In genomic region chr10:91090761-91091529, GRCh38 we compare ENCODE assay signal across 12 cellular contexts.
DNase-seq lines count a peak whose midpoint lies in the region; ATAC-seq and TF ChIP-seq lines count a peak whose summit lies in the region.
"Had no signal": no experiment of that assay in that cellular context is flagged by ENCODE, and none has a peak within 500 bp of the region (broad histone marks: within the 10 kb centered on the region; RNA-seq: fewer than 3 reads in every experiment).

No MANE protein-coding gene starts in this region.

- H3K9me3 ChIP-seq in HAP-1 (no peaks in the 10 kb centered on the region), adipocyte (ENCODE audit: control insufficient read depth, low read length) (peaks cover 7% of the 10 kb centered on the region), liver (ENCODE audit: control insufficient read depth in 4 of 4, low read length in 3 of 4) (no peaks in the 10 kb centered on the region), body of pancreas (no peaks in the 10 kb centered on the region)
- H3K9me3 ChIP-seq: psoas muscle had no signal

- TF ChIP-seq CTCF in liver (IDR thresholded peaks at IDR 0.05; ENCODE audit: low read depth, low read length, missing input control), result peak; percentile 19
- TF ChIP-seq CTCF in WTC11 (IDR thresholded peaks at IDR 0.05), result no peak
- TF ChIP-seq CTCF in body of pancreas (IDR thresholded peaks at IDR 0.05), result no peak

- H3K27ac Mint-ChIP-seq in WTC11, result no peak overlapping the region
- H3K27ac Mint-ChIP-seq: activated CD4-positive, alpha-beta memory T cell treated with anti-CD3 and anti-CD28 coated beads, Interleukin-2, amount 10 ng/mL, durations not matched to agents 7 days and 5 days; stimulated activated naive CD8-positive, alpha-beta T cell treated with anti-CD3 and anti-CD28 coated beads, Interleukin-15, amount 100 ng/mL, for 72 hours had no signal

- POLR2A ChIA-PET in WTC11 (lab: Charles Lee), result interaction anchor here (0.7 kb wide), 1 partner anchor 35 kb away, joined by 3 read pairs; no protein-coding TSS in a partner anchor

- in situ Hi-C loops in HAP-1 (cut with MboI; ENCODE audit: low sequenced_read_pairs), result no loop called here

- no peaks in the 10 kb centered on the region for H3K4me1 Mint-ChIP-seq in WTC11

- H3K4me1 ChIP-seq in HAP-1 (peaks cover 13% of the 10 kb centered on the region), adipocyte (ENCODE audit: control insufficient read depth, insufficient read depth, low read length) (peaks cover 12% of the 10 kb centered on the region), liver (ENCODE audit: control insufficient read depth in 4 of 4, insufficient read depth in 4 of 4, low read length in 3 of 4) (peaks cover 0 to 22% (median 12%) of the 10 kb centered on the region in 4 donors), body of pancreas (no peaks in the 10 kb centered on the region)

- DNase-seq in EH (ENCODE audit: low read depth), result peak; percentile 35
- DNase-seq in HAP-1 (ENCODE audit: low spot score in 2 of 2), result peak; percentile 56 to 83
- peak; percentile 55 for DNase-seq in adipocyte (ENCODE audit: low read depth)
- no peak for DNase-seq in pons (ENCODE audit: low spot score)
- no peak for DNase-seq in WTC11 (ENCODE audit: low spot score)
- no peak for DNase-seq in body of pancreas
- DNase-seq: activated CD4-positive, alpha-beta memory T cell treated with anti-CD3 and anti-CD28 coated beads, Interleukin-2, amount 10 ng/mL, durations not matched to agents 7 days and 5 days; psoas muscle; stimulated activated naive CD8-positive, alpha-beta T cell treated with anti-CD3 and anti-CD28 coated beads, Interleukin-15, amount 100 ng/mL, for 72 hours had no signal

- WGBS in liver, result 80% methylated on average over 5 of the region's 5 CpGs
- WGBS in body of pancreas, 2 donors, result 71 to 80% methylated on average over 5 of the region's 5 CpGs

- H3K9me3 Mint-ChIP-seq in WTC11, result peaks cover 49% of the 10 kb centered on the region

- H3K9ac ChIP-seq in adipocyte (ENCODE audit: low read length) (no peak overlapping the region), liver (ENCODE audit: low read depth in 1 of 2, low read length in 2 of 2) (no peak overlapping the region)

- H3K4me3 ChIP-seq in HAP-1 (no peak overlapping the region), adipocyte (ENCODE audit: low read length) (no peak overlapping the region), liver (ENCODE audit: low read depth in 1 of 3, low read length in 3 of 3) (no peak overlapping the region), body of pancreas (no peak overlapping the region)
- H3K4me3 ChIP-seq: psoas muscle had no signal

- no peak for TF ChIP-seq POLR2A in body of pancreas (IDR thresholded peaks at IDR 0.05)

- ATAC-seq in GM21825 (IDR thresholded peaks at IDR 0.05; ENCODE audit: unreplicated experiment), result no peak
- ATAC-seq in WTC11, result no peak
- no peak for ATAC-seq in body of pancreas
- ATAC-seq: psoas muscle; stimulated activated naive CD8-positive, alpha-beta T cell treated with anti-CD3 and anti-CD28 coated beads, Interleukin-15, amount 100 ng/mL, for 72 hours had no signal

- CTCF ChIA-PET in WTC11 (lab: Charles Lee), result interaction anchor here (1.2 kb wide), 2 partner anchors 44 to 208 kb away, joined by 3 to 5 read pairs; no protein-coding TSS in a partner anchor

- intact Hi-C loops in body of pancreas (cut with DNase I), result no loop called here

- peaks cover 18% of the 10 kb centered on the region for H3K36me3 Mint-ChIP-seq in WTC11

- H3K27ac ChIP-seq in liver (ENCODE audit: low read depth in 1 of 2, low read length in 2 of 2) (no peak overlapping the region), body of pancreas (no peak overlapping the region)
- H3K27ac ChIP-seq: HL-60, psoas muscle had no signal

- peaks cover 7% of the 10 kb centered on the region for H3K27me3 Mint-ChIP-seq in WTC11 (ENCODE audit: low read depth)
- H3K27me3 Mint-ChIP-seq: activated CD4-positive, alpha-beta memory T cell treated with anti-CD3 and anti-CD28 coated beads, Interleukin-2, amount 10 ng/mL, durations not matched to agents 7 days and 5 days; stimulated activated naive CD8-positive, alpha-beta T cell treated with anti-CD3 and anti-CD28 coated beads, Interleukin-15, amount 100 ng/mL, for 72 hours had no signal

- peak; percentile 37 to 71 for TF ChIP-seq RAD21 in liver (IDR thresholded peaks at IDR 0.05)

- H3K4me3 Mint-ChIP-seq in WTC11, result no peak overlapping the region
- H3K4me3 Mint-ChIP-seq: activated CD4-positive, alpha-beta memory T cell treated with anti-CD3 and anti-CD28 coated beads, Interleukin-2, amount 10 ng/mL, durations not matched to agents 7 days and 5 days; stimulated activated naive CD8-positive, alpha-beta T cell treated with anti-CD3 and anti-CD28 coated beads, Interleukin-15, amount 100 ng/mL, for 72 hours had no signal

- H3K27me3 ChIP-seq in HAP-1 (ENCODE audit: low read depth), result no peaks in the 10 kb centered on the region
- H3K27me3 ChIP-seq in adipocyte (replicated peaks; ENCODE audit: control insufficient read depth, insufficient read depth, low read length), result no peaks in the 10 kb centered on the region
- H3K27me3 ChIP-seq in liver (ENCODE audit: control insufficient read depth in 4 of 4, insufficient read depth in 4 of 4, low read length in 3 of 4), result no peaks in the 10 kb centered on the region
- no peaks in the 10 kb centered on the region for H3K27me3 ChIP-seq in body of pancreas

- no peaks in the 10 kb centered on the region for H3K36me3 ChIP-seq in HAP-1 (replicated peaks)
- no peaks in the 10 kb centered on the region for H3K36me3 ChIP-seq in adipocyte (ENCODE audit: control insufficient read depth, insufficient read depth, low read length, severe bottlenecking)
- H3K36me3 ChIP-seq in liver (ENCODE audit: control insufficient read depth in 4 of 4, insufficient read depth in 3 of 4, low read depth in 1 of 4, low read length in 3 of 4), result no peaks in the 10 kb centered on the region
- no peaks in the 10 kb centered on the region for H3K36me3 ChIP-seq in body of pancreas (replicated peaks in 1 of 2; ENCODE audit: insufficient read depth in 1 of 2, low read depth in 2 of 2)

TF ChIP-seq in liver, 16 proteins besides CTCF, POLR2A, EP300 and RAD21 (continues in another document):
- TF ChIP-seq NR2F2 (IDR thresholded peaks at IDR 0.05), result no peak
- TF ChIP-seq FOXA2 (IDR thresholded peaks at IDR 0.05), result no peak
- TF ChIP-seq REST (IDR thresholded peaks at IDR 0.05), result no peak
- TF ChIP-seq TAF1 (conservative IDR thresholded peaks at IDR 0.05), result no peak
- no peak for TF ChIP-seq FOXA1 (IDR thresholded peaks at IDR 0.05)
- TF ChIP-seq JUND (IDR thresholded peaks at IDR 0.05), result no peak
- no peak for TF ChIP-seq EGR1 (IDR thresholded peaks at IDR 0.05; ENCODE audit: low read depth in 2 of 2)

TF ChIP-seq in WTC11, 78 proteins besides CTCF, POLR2A, EP300 and RAD21 (continues in another document):
- TF ChIP-seq, protein P1, sequence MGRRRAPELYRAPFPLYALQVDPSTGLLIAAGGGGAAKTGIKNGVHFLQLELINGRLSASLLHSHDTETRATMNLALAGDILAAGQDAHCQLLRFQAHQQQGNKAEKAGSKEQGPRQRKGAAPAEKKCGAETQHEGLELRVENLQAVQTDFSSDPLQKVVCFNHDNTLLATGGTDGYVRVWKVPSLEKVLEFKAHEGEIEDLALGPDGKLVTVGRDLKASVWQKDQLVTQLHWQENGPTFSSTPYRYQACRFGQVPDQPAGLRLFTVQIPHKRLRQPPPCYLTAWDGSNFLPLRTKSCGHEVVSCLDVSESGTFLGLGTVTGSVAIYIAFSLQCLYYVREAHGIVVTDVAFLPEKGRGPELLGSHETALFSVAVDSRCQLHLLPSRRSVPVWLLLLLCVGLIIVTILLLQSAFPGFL (CRISPR knock-in tag; IDR thresholded peaks at IDR 0.05; ENCODE audit: borderline replicate concordance), result no peak
- TF ChIP-seq ZNF512 (CRISPR knock-in tag; IDR thresholded peaks at IDR 0.05; ENCODE audit: borderline replicate concordance) (no peak), NR3C1 (CRISPR knock-in tag; conservative IDR thresholded peaks at IDR 0.05; ENCODE audit: low read depth) (no peak), TCF7 (CRISPR knock-in tag; IDR thresholded peaks at IDR 0.05; ENCODE audit: low read depth) (no peak), MXD4 (CRISPR knock-in tag; IDR thresholded peaks at IDR 0.05; ENCODE audit: borderline replicate concordance) (no peak), CDX4 (CRISPR knock-in tag; IDR thresholded peaks at IDR 0.05; ENCODE audit: borderline replicate concordance) (no peak), ZNF121 (CRISPR knock-in tag; IDR thresholded peaks at IDR 0.05) (no peak)

Comparison
In these comparisons a context has a peak if more than half of its experiments do, and no peak if none do; other contexts are left out.
1. DNase-seq: peak in EH (single experiment), HAP-1 (2 of 2) and adipocyte (single experiment); none in pons (single experiment), WTC11 (single experiment) and body of pancreas (0 of 4).